ENCODE assay signal across 2 cellular contexts in genomic region chr20:17518339-17519052, GRCh38.
TF ChIP-seq lines count a peak whose summit lies in the region.

No MANE protein-coding gene starts in this region.

TF ChIP-seq in Ishikawa, 13 proteins besides CTCF, POLR2A, EP300 and RAD21 (continued from another document):
- TF ChIP-seq REST (IDR thresholded peaks at IDR 0.05; ENCODE audit: low read depth) (no peak), USF1 (IDR thresholded peaks at IDR 0.05) (peak; percentile 79)

TF ChIP-seq in GM12878, 131 proteins besides CTCF, POLR2A, EP300 and RAD21 (continued from another document):
- peak; percentile 73 for TF ChIP-seq USF1 (IDR thresholded peaks at IDR 0.05; ENCODE audit: borderline replicate concordance, extremely low read length, insufficient read depth, low read depth, low read length)
